Comparison of ENCODE assay signal across 1 cellular context in genomic region chr5:147732552-147732883, GRCh38.
TF ChIP-seq lines count a peak whose summit lies in the region.

No MANE protein-coding gene starts in this region.

TF ChIP-seq in HepG2, 621 proteins besides CTCF, POLR2A, EP300 and RAD21:
- no peak for TF ChIP-seq RERE (CRISPR knock-in tag; IDR thresholded peaks at IDR 0.05; ENCODE audit: low read depth)
- TF ChIP-seq ATF7 (IDR thresholded peaks at IDR 0.05) = peak; percentile 57; the same call in 1 of the 2 replicates
- no peak for TF ChIP-seq ATF7 (CRISPR knock-in tag; IDR thresholded peaks at IDR 0.05)
